8 cellular contexts compared by ENCODE assay signal in genomic region chr5:146340260-146341081, GRCh38. TPM values are rescaled to one million over a fixed set of nuclear protein-coding genes. Genes with fewer than 3 reads are reported as not detected.
DNase-seq lines count a peak whose midpoint lies in the region; ATAC-seq and TF ChIP-seq lines count a peak whose summit lies in the region.

No MANE protein-coding gene starts in this region.

- intact Hi-C loops in right cardiac atrium (cut with DNase I), result no loop called here

- ATAC-seq in right cardiac atrium (peak in 1 of 2 donors; percentile 46), GM18498 (IDR thresholded peaks at IDR 0.05; ENCODE audit: unreplicated experiment) (no peak)

- no peak overlapping the region for H3K4me3 ChIP-seq in right cardiac atrium (ENCODE audit: low read length)

- H3K27ac Mint-ChIP-seq in activated CD4-positive, alpha-beta memory T cell treated with anti-CD3 and anti-CD28 coated beads, Interleukin-2, amount 10 ng/mL, durations not matched to agents 7 days and 5 days, result peak overlapping the region; percentile 15

- H3K27ac ChIP-seq in right cardiac atrium (ENCODE audit: low read length), result no peak overlapping the region

- H3K27me3 Mint-ChIP-seq in activated CD4-positive, alpha-beta memory T cell treated with anti-CD3 and anti-CD28 coated beads, Interleukin-2, amount 10 ng/mL, durations not matched to agents 7 days and 5 days, result peaks cover 91% of the 10 kb centered on the region

- no peaks in the 10 kb centered on the region for H3K9me3 Mint-ChIP-seq in activated CD4-positive, alpha-beta memory T cell treated with anti-CD3 and anti-CD28 coated beads, Interleukin-2, amount 10 ng/mL, durations not matched to agents 7 days and 5 days

- peaks cover 13% of the 10 kb centered on the region for H3K4me1 Mint-ChIP-seq in activated CD4-positive, alpha-beta memory T cell treated with anti-CD3 and anti-CD28 coated beads, Interleukin-2, amount 10 ng/mL, durations not matched to agents 7 days and 5 days

- H3K9me3 ChIP-seq in right cardiac atrium (ENCODE audit: control insufficient read depth, low read length), result no peaks in the 10 kb centered on the region

- CTCF ChIA-PET in HEK293T (lab: Yijun Ruan, JAX), result no interaction called here
- CTCF ChIA-PET in activated CD4-positive, alpha-beta memory T cell treated with anti-CD3 and anti-CD28 coated beads, Interleukin-2, amount 10 ng/mL, durations not matched to agents 7 days and 5 days (lab: Charles Lee), result no interaction called here

- DNase-seq in A172 (ENCODE audit: low spot score) (peak; percentile 27), HEK293T (ENCODE audit: extremely low spot score) (peak; percentile 62), right cardiac atrium (peak; percentile 65 to 84 (median 81)), NCI-H345 treated with DMSO at 0.1 percent for 48 hours (lab: John Stamatoyannopoulos, UW; ENCODE audit: unreplicated experiment) (no peak), DMS153 (lab: John Stamatoyannopoulos, UW) (no peak)
- peak; percentile 54 for DNase-seq in activated CD4-positive, alpha-beta memory T cell treated with anti-CD3 and anti-CD28 coated beads, Interleukin-2, amount 10 ng/mL, durations not matched to agents 7 days and 5 days
- peak; percentile 14 to 28 (median 14) for DNase-seq in stimulated activated CD4-positive, alpha-beta T cell treated with anti-CD3 and anti-CD28 coated beads, Interleukin-12 subunit alpha, Interleukin-12 subunit beta, amount 100 ng/mL, for 48 hours (ENCODE audit: low read depth in 2 of 3, low spot score in 1 of 3)

- H3K4me1 ChIP-seq in right cardiac atrium (ENCODE audit: control insufficient read depth, insufficient read depth, low read length), result peaks cover 2% of the 10 kb centered on the region

- peaks cover 8% of the 10 kb centered on the region for H3K36me3 Mint-ChIP-seq in activated CD4-positive, alpha-beta memory T cell treated with anti-CD3 and anti-CD28 coated beads, Interleukin-2, amount 10 ng/mL, durations not matched to agents 7 days and 5 days (ENCODE audit: low read depth)

- H3K4me3 Mint-ChIP-seq in activated CD4-positive, alpha-beta memory T cell treated with anti-CD3 and anti-CD28 coated beads, Interleukin-2, amount 10 ng/mL, durations not matched to agents 7 days and 5 days, result no peak overlapping the region

- 4% methylated on average over 40 of the region's 40 CpGs for WGBS in right cardiac atrium

- POLR2A ChIA-PET in HEK293T (lab: Yijun Ruan, JAX), result no interaction called here
- POLR2A ChIA-PET in activated CD4-positive, alpha-beta memory T cell treated with anti-CD3 and anti-CD28 coated beads, Interleukin-2, amount 10 ng/mL, durations not matched to agents 7 days and 5 days (lab: Charles Lee), result no interaction called here

- no peaks in the 10 kb centered on the region for H3K27me3 ChIP-seq in right cardiac atrium (ENCODE audit: control insufficient read depth, insufficient read depth)

TF ChIP-seq in HEK293T, 16 proteins besides CTCF, POLR2A, EP300 and RAD21:
- no peak for TF ChIP-seq CTBP1 (IDR thresholded peaks at IDR 0.05; ENCODE audit: borderline replicate concordance)
- TF ChIP-seq SP1 (IDR thresholded peaks at IDR 0.05), result no peak
- TF ChIP-seq FOXK2 (IDR thresholded peaks at IDR 0.05), result no peak
- no peak for TF ChIP-seq ZNF384 (IDR thresholded peaks at IDR 0.05)
- TF ChIP-seq FOXA1 (IDR thresholded peaks at IDR 0.05), result no peak
- no peak for TF ChIP-seq HDGF (IDR thresholded peaks at IDR 0.05; ENCODE audit: borderline replicate concordance)
- no peak for TF ChIP-seq BHLHE40 (IDR thresholded peaks at IDR 0.05; ENCODE audit: borderline replicate concordance)
- TF ChIP-seq TARDBP (IDR thresholded peaks at IDR 0.05), result no peak
- TF ChIP-seq, protein P1, sequence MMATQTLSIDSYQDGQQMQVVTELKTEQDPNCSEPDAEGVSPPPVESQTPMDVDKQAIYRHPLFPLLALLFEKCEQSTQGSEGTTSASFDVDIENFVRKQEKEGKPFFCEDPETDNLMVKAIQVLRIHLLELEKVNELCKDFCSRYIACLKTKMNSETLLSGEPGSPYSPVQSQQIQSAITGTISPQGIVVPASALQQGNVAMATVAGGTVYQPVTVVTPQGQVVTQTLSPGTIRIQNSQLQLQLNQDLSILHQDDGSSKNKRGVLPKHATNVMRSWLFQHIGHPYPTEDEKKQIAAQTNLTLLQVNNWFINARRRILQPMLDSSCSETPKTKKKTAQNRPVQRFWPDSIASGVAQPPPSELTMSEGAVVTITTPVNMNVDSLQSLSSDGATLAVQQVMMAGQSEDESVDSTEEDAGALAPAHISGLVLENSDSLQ (IDR thresholded peaks at IDR 0.05), result no peak
- TF ChIP-seq ELF4 (IDR thresholded peaks at IDR 0.05), result no peak
- no peak for TF ChIP-seq NFRKB (IDR thresholded peaks at IDR 0.05)

RNA-seq across cellular contexts. Expression of gene POU4F3, which starts 1.8 kb away (rescaled TPM):
- total RNA-seq in A172 (2014; rRNA removed; shearing (Covaris generic)), result 0.29 TPM in 1 of 2 replicates, not detected in the other
- not detected for total RNA-seq in activated CD4-positive, alpha-beta memory T cell treated with anti-CD3 and anti-CD28 coated beads, Interleukin-2, amount 10 ng/mL, durations not matched to agents 7 days and 5 days
- total RNA-seq in right cardiac atrium, result under 1 TPM in 1 of 4 donors, not detected in 3; 0.14 TPM
- not detected for polyA plus RNA-seq in right cardiac atrium

Comparison
In these comparisons a context has a peak if more than half of its experiments do, and no peak if none do; other contexts are left out.
1. DNase-seq: peak in A172 (single experiment), HEK293T (single experiment), activated CD4-positive, alpha-beta memory T cell treated with anti-CD3 and anti-CD28 coated beads, Interleukin-2, amount 10 ng/mL, durations not matched to agents 7 days and 5 days (single experiment), right cardiac atrium (3 of 3) and stimulated activated CD4-positive, alpha-beta T cell treated with anti-CD3 and anti-CD28 coated beads, Interleukin-12 subunit alpha, Interleukin-12 subunit beta, amount 100 ng/mL, for 48 hours (3 of 3); none in NCI-H345 treated with DMSO at 0.1 percent for 48 hours (single experiment) and DMS153 (single experiment).